Comparison of ENCODE assay signal across 10 cellular contexts in genomic region chr2:74080346-74080745, GRCh38.
A peak's percentile ranks its signal among the peaks of the same experiment; 100 is the strongest.
DNase-seq lines count a peak whose midpoint lies in the region; ATAC-seq and TF ChIP-seq lines count a peak whose summit lies in the region.
"Had no signal": no experiment of that assay in that cellular context is flagged by ENCODE, and none has a peak within 500 bp of the region (broad histone marks: within the 10 kb centered on the region; RNA-seq: fewer than 3 reads in every experiment).

No MANE protein-coding gene starts in this region.

- no peak overlapping the region for H3K23ac ChIP-seq in mesenchymal stem cell (ENCODE audit: low read length in 2 of 2)

- H3K9ac ChIP-seq in mammary epithelial cell (ENCODE audit: insufficient read depth, low read length) (no peak overlapping the region), mesenchymal stem cell (ENCODE audit: low read length) (no peak overlapping the region)

- DNase-seq in mammary epithelial cell = no peak
- DNase-seq in MCF 10A (ENCODE audit: unreplicated experiment) = no peak
- no peak for DNase-seq in chondrocyte (ENCODE audit: low spot score)
- no peak for DNase-seq in DMS79 (lab: John Stamatoyannopoulos, UW)
- no peak for DNase-seq in mesenchymal stem cell
- DNase-seq in stimulated activated effector memory CD8-positive, alpha-beta T cell treated with anti-CD3 and anti-CD28 coated beads, Interleukin-12 subunit alpha, Interleukin-12 subunit beta, amount 100 ng/mL, for 72 hours (ENCODE audit: low spot score in 2 of 2) = no peak
- DNase-seq: body of pancreas; CD4-positive, CD25-positive, alpha-beta regulatory T cell had no signal

- H3K18ac ChIP-seq in mesenchymal stem cell (ENCODE audit: low read depth in 1 of 2, low read length in 2 of 2) = no peak overlapping the region

- peaks cover 3% of the 10 kb centered on the region for H3K79me2 ChIP-seq in mammary epithelial cell (ENCODE audit: insufficient read depth, low read length)

- POLR2A ChIA-PET in MCF 10A (lab: Yijun Ruan, JAX) = interaction anchor here (0.6 kb wide), 1 partner anchor 45 kb away, joined by 5 read pairs; no protein-coding TSS in a partner anchor

- no peak overlapping the region for H2BK5ac ChIP-seq in mesenchymal stem cell (ENCODE audit: low read depth, low read length, poor library complexity, severe bottlenecking)

- H3K9me3 ChIP-seq in mammary epithelial cell (replicated peaks; ENCODE audit: insufficient read depth, low read length) (no peaks in the 10 kb centered on the region), mesenchymal stem cell (ENCODE audit: control insufficient read depth, low read length) (no peaks in the 10 kb centered on the region)
- H3K9me3 ChIP-seq: body of pancreas had no signal

- no peak overlapping the region for H2AK5ac ChIP-seq in mesenchymal stem cell (ENCODE audit: low read length, severe bottlenecking)

- H3K79me1 ChIP-seq in mesenchymal stem cell (replicated peaks; ENCODE audit: low read length, poor library complexity, severe bottlenecking) = peaks cover 12% of the 10 kb centered on the region

- H3K27ac ChIP-seq in mammary epithelial cell (ENCODE audit: insufficient read depth, low read depth, low read length) = no peak overlapping the region
- H3K27ac ChIP-seq in urinary bladder (ENCODE audit: low read depth) = peak overlapping the region; percentile 28
- no peak overlapping the region for H3K27ac ChIP-seq in mesenchymal stem cell (ENCODE audit: low read length, poor library complexity, severe bottlenecking)
- H3K27ac ChIP-seq: body of pancreas had no signal

- peaks cover 46% of the 10 kb centered on the region for H3K36me3 Mint-ChIP-seq in MCF 10A (ENCODE audit: insufficient read depth, unreplicated experiment)
- H3K36me3 Mint-ChIP-seq in chondrocyte (ENCODE audit: low read depth) = peaks cover 18% of the 10 kb centered on the region
- peaks cover 66% of the 10 kb centered on the region for H3K36me3 Mint-ChIP-seq in stimulated activated effector memory CD8-positive, alpha-beta T cell treated with anti-CD3 and anti-CD28 coated beads, Interleukin-12 subunit alpha, Interleukin-12 subunit beta, amount 100 ng/mL, for 72 hours

- WGBS in mammary epithelial cell (ENCODE audit: low coverage, missing lambda C conversion rate) = 62% methylated on average over 5 of the region's 10 CpGs
- 56% methylated on average over 10 of the region's 10 CpGs for WGBS in urinary bladder
- 91% methylated on average over 10 of the region's 10 CpGs for WGBS in mesenchymal stem cell

- H3K9me3 Mint-ChIP-seq in MCF 10A (ENCODE audit: unreplicated experiment) (no peaks in the 10 kb centered on the region), chondrocyte (ENCODE audit: low read depth) (no peaks in the 10 kb centered on the region)
- no peaks in the 10 kb centered on the region for H3K9me3 Mint-ChIP-seq in stimulated activated effector memory CD8-positive, alpha-beta T cell treated with anti-CD3 and anti-CD28 coated beads, Interleukin-12 subunit alpha, Interleukin-12 subunit beta, amount 100 ng/mL, for 72 hours
- H3K9me3 Mint-ChIP-seq: CD4-positive, CD25-positive, alpha-beta regulatory T cell had no signal

- H3K4me2 ChIP-seq in mammary epithelial cell (ENCODE audit: insufficient read depth, low read depth, low read length) = no peak overlapping the region
- no peak overlapping the region for H3K4me2 ChIP-seq in mesenchymal stem cell (ENCODE audit: low read length, poor library complexity, severe bottlenecking)

- H3K27me3 Mint-ChIP-seq in MCF 10A (ENCODE audit: insufficient read depth, unreplicated experiment) (no peaks in the 10 kb centered on the region), chondrocyte (ENCODE audit: low read depth) (no peaks in the 10 kb centered on the region)
- H3K27me3 Mint-ChIP-seq: CD4-positive, CD25-positive, alpha-beta regulatory T cell had no signal

- no peak overlapping the region for H2BK12ac ChIP-seq in mesenchymal stem cell (ENCODE audit: low read length in 2 of 2)

- no peaks in the 10 kb centered on the region for H4K20me1 ChIP-seq in mammary epithelial cell (ENCODE audit: insufficient read depth, low read length)

- H3K4ac ChIP-seq in mesenchymal stem cell (ENCODE audit: low read depth in 1 of 2, low read length in 2 of 2) = no peak overlapping the region

- ATAC-seq in HG03095 (IDR thresholded peaks at IDR 0.05; ENCODE audit: unreplicated experiment) = peak; percentile 25
- no peak for ATAC-seq in stimulated activated effector memory CD8-positive, alpha-beta T cell treated with anti-CD3 and anti-CD28 coated beads, Interleukin-12 subunit alpha, Interleukin-12 subunit beta, amount 100 ng/mL, for 72 hours
- ATAC-seq: body of pancreas had no signal

- dilution Hi-C loops in mammary epithelial cell (cut with HindIII; ENCODE audit: low sequenced_read_pairs) = no loop called here

- H3K4me3 ChIP-seq in mammary epithelial cell (replicated peaks in 1 of 3; ENCODE audit: insufficient read depth in 1 of 3, low read depth in 2 of 3, low read length in 3 of 3) (no peak overlapping the region), urinary bladder (ENCODE audit: low read depth, low read length) (no peak overlapping the region), mesenchymal stem cell (ENCODE audit: insufficient read depth in 1 of 2, low read depth in 1 of 2, low read length in 2 of 2) (peak overlapping the region in 1 of 2 experiments; percentile 43)
- H3K4me3 ChIP-seq: body of pancreas had no signal

- H3K27me3 ChIP-seq in mammary epithelial cell (ENCODE audit: insufficient read depth, low read length) (no peaks in the 10 kb centered on the region), mesenchymal stem cell (ENCODE audit: control insufficient read depth in 1 of 2, insufficient read depth in 1 of 2, low read length in 2 of 2) (no peaks in the 10 kb centered on the region)
- H3K27me3 ChIP-seq: body of pancreas had no signal

- no peak overlapping the region for H4K91ac ChIP-seq in mesenchymal stem cell (ENCODE audit: low read length)

- in situ Hi-C loops in mammary epithelial cell (cut with MboI; ENCODE audit: low sequenced_read_pairs in 2 of 2) = no loop called here

- CTCF ChIA-PET in mammary epithelial cell (lab: Charles Lee; ENCODE audit: low non-redundant PET) = no interaction called here
- CTCF ChIA-PET in MCF 10A (lab: Yijun Ruan, JAX) = interaction anchor here (0.6 kb wide), 1 partner anchor 268 kb away, joined by 3 read pairs; no protein-coding TSS in a partner anchor

- TF ChIP-seq CTCF in mammary epithelial cell (conservative IDR thresholded peaks at IDR 0.05 in 1 of 2, IDR thresholded peaks at IDR 0.05 in 1 of 2; ENCODE audit: extremely low read depth in 1 of 2, insufficient read depth in 1 of 2, low read depth in 1 of 2, low read length in 2 of 2) = peak; percentile 22 to 36
- TF ChIP-seq CTCF in MCF 10A (IDR thresholded peaks at IDR 0.05; ENCODE audit: unreplicated experiment) = no peak
- TF ChIP-seq CTCF in chondrocyte (IDR thresholded peaks at IDR 0.05) = peak; percentile 40

- no peak overlapping the region for H3K14ac ChIP-seq in mesenchymal stem cell (ENCODE audit: low read length in 2 of 2)

- no peak overlapping the region for H2BK15ac ChIP-seq in mesenchymal stem cell (ENCODE audit: low read depth, poor library complexity, severe bottlenecking)

- H2BK120ac ChIP-seq in mesenchymal stem cell (ENCODE audit: low read depth, low read length) = no peak overlapping the region

- H2AFZ ChIP-seq in mammary epithelial cell (ENCODE audit: low read depth, low read length) = no peak overlapping the region
- no peak overlapping the region for H2AFZ ChIP-seq in mesenchymal stem cell (ENCODE audit: low read depth, low read length)

- H3K36me3 ChIP-seq in mammary epithelial cell (ENCODE audit: insufficient read depth, low read length) = no peaks in the 10 kb centered on the region
- H3K36me3 ChIP-seq in urinary bladder (ENCODE audit: insufficient read depth) = no peaks in the 10 kb centered on the region
- peaks cover 2 to 35% of the 10 kb centered on the region in 2 experiments for H3K36me3 ChIP-seq in mesenchymal stem cell (ENCODE audit: control insufficient read depth in 1 of 2, insufficient read depth in 2 of 2, low read depth in 1 of 2, low read length in 2 of 2)

- no peak overlapping the region for H4K8ac ChIP-seq in mesenchymal stem cell (ENCODE audit: low read length)

- no peak overlapping the region for H3K27ac Mint-ChIP-seq in MCF 10A (ENCODE audit: low read depth, unreplicated experiment)
- H3K27ac Mint-ChIP-seq in chondrocyte (ENCODE audit: unreplicated experiment) = no peak overlapping the region
- no peak overlapping the region for H3K27ac Mint-ChIP-seq in stimulated activated effector memory CD8-positive, alpha-beta T cell treated with anti-CD3 and anti-CD28 coated beads, Interleukin-12 subunit alpha, Interleukin-12 subunit beta, amount 100 ng/mL, for 72 hours

- no peaks in the 10 kb centered on the region for H3K4me1 ChIP-seq in mammary epithelial cell (ENCODE audit: insufficient read depth, low read length)
- H3K4me1 ChIP-seq in urinary bladder (ENCODE audit: insufficient read depth) = no peaks in the 10 kb centered on the region
- peaks cover 8% of the 10 kb centered on the region for H3K4me1 ChIP-seq in mesenchymal stem cell (ENCODE audit: control insufficient read depth, insufficient read depth, low read depth, low read length)
- H3K4me1 ChIP-seq: body of pancreas had no signal

- no peak overlapping the region for H3K4me3 Mint-ChIP-seq in MCF 10A (ENCODE audit: unreplicated experiment)
- H3K4me3 Mint-ChIP-seq in chondrocyte (ENCODE audit: unreplicated experiment) = no peak overlapping the region
- H3K4me3 Mint-ChIP-seq in stimulated activated effector memory CD8-positive, alpha-beta T cell treated with anti-CD3 and anti-CD28 coated beads, Interleukin-12 subunit alpha, Interleukin-12 subunit beta, amount 100 ng/mL, for 72 hours = no peak overlapping the region
- H3K4me3 Mint-ChIP-seq: CD4-positive, CD25-positive, alpha-beta regulatory T cell had no signal

- intact Hi-C loops in mammary epithelial cell (cut with micrococcal nuclease) (no loop called here), MCF 10A (cut with micrococcal nuclease) (no loop called here)

- H3K4me1 Mint-ChIP-seq in MCF 10A (ENCODE audit: insufficient read depth, unreplicated experiment) (no peaks in the 10 kb centered on the region), chondrocyte (ENCODE audit: low read depth) (peaks cover 31% of the 10 kb centered on the region)
- H3K4me1 Mint-ChIP-seq in stimulated activated effector memory CD8-positive, alpha-beta T cell treated with anti-CD3 and anti-CD28 coated beads, Interleukin-12 subunit alpha, Interleukin-12 subunit beta, amount 100 ng/mL, for 72 hours = peaks cover 7% of the 10 kb centered on the region

- BruUV-seq in mammary epithelial cell (replicated peaks; lab: Mats Ljungman, UMichigan) (no TSS peak), MCF 10A (replicated peaks; lab: Mats Ljungman, UMichigan) (no TSS peak)
